ENCODE assay signal across 8 cellular contexts in the genomic region with DNA sequence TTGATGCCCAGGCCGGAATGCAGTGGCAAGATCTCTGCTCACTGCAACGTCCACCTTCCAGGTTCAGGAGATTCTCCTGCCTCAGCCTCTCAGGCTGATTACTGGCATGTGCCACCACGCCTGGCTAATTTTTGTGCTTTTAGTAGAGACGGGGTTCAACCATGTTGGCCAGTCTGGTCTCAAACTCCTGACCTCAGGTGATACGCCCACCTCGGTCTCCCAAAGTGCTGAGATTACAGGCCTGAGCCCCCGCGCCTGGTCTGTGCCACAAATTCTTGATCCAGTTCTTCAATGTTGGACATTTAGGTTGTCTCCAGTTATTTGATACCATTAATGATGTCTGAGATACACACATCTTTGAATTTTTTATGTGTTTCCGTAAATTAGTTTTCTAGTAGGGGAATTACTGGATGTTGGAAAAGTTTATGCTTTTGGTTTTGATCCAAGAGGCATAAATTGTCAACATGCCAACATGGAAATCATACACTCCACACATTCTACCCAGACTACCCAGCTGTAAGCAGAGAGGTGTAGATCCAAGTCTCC. TPM values are rescaled to one million over a fixed set of nuclear protein-coding genes. Genes with fewer than 3 reads are reported as not detected.
A peak's percentile ranks its signal among the peaks of the same experiment; 100 is the strongest.
DNase-seq lines count a peak whose midpoint lies in the region; ATAC-seq, FAIRE-seq and TF ChIP-seq lines count a peak whose summit lies in the region.

No MANE protein-coding gene starts in this region.

- H3K36me3 Mint-ChIP-seq in stimulated activated naive CD8-positive, alpha-beta T cell treated with anti-CD3 and anti-CD28 coated beads, Interleukin-15, Interleukin-2, amounts not matched to agents 100 ng/mL and 50 ng/mL, for 24 hours (ENCODE audit: low read depth): peaks cover 14% of the 10 kb centered on the region
- H3K36me3 Mint-ChIP-seq in mesothelial cell of epicardium: no peaks in the 10 kb centered on the region

- peak overlapping the region; percentile 99 for H3K4me3 ChIP-seq in bronchial epithelial cell (ENCODE audit: low read depth, low read length)
- peak overlapping the region; percentile 32 to 45 for H3K4me3 ChIP-seq in aorta (ENCODE audit: low read length in 2 of 2)

- FAIRE-seq in bronchial epithelial cell (lab: Jason Lieb, UNC): no peak

- H3K27me3 ChIP-seq in bronchial epithelial cell (ENCODE audit: control insufficient read depth, insufficient read depth, low read length) (no peaks in the 10 kb centered on the region), aorta (ENCODE audit: control insufficient read depth in 1 of 2, insufficient read depth in 2 of 2, low read length in 1 of 2) (no peaks in the 10 kb centered on the region)

- H3K4me1 ChIP-seq in aorta (ENCODE audit: control insufficient read depth in 1 of 2, insufficient read depth in 2 of 2, low read length in 2 of 2): peaks cover 0 to 3% of the 10 kb centered on the region in 2 donors

- peaks cover 49% of the 10 kb centered on the region for H3K4me1 Mint-ChIP-seq in stimulated activated naive CD8-positive, alpha-beta T cell treated with anti-CD3 and anti-CD28 coated beads, Interleukin-15, Interleukin-2, amounts not matched to agents 100 ng/mL and 50 ng/mL, for 24 hours (ENCODE audit: low read depth)
- H3K4me1 Mint-ChIP-seq in mesothelial cell of epicardium: peaks cover 39% of the 10 kb centered on the region

- no peak for ATAC-seq in stimulated activated naive CD8-positive, alpha-beta T cell treated with anti-CD3 and anti-CD28 coated beads, Interleukin-15, Interleukin-2, amounts not matched to agents 100 U/mL and 50 U/mL, for 24 hours
- no peak for ATAC-seq in aorta (ENCODE audit: low FRiP score)

- 84 to 87% methylated on average over 9 of the region's 9 CpGs for WGBS in aorta, 2 donors

- H3K36me3 ChIP-seq in bronchial epithelial cell (ENCODE audit: control insufficient read depth, insufficient read depth, low read length): no peaks in the 10 kb centered on the region
- H3K36me3 ChIP-seq in aorta (ENCODE audit: control insufficient read depth in 1 of 2, insufficient read depth in 2 of 2, low read length in 1 of 2): no peaks in the 10 kb centered on the region

- no peaks in the 10 kb centered on the region for H3K27me3 Mint-ChIP-seq in stimulated activated naive CD8-positive, alpha-beta T cell treated with anti-CD3 and anti-CD28 coated beads, Interleukin-15, Interleukin-2, amounts not matched to agents 100 ng/mL and 50 ng/mL, for 24 hours
- peaks cover 18% of the 10 kb centered on the region for H3K27me3 Mint-ChIP-seq in mesothelial cell of epicardium (ENCODE audit: low read depth)

- H3K27ac Mint-ChIP-seq in stimulated activated naive CD8-positive, alpha-beta T cell treated with anti-CD3 and anti-CD28 coated beads, Interleukin-15, Interleukin-2, amounts not matched to agents 100 ng/mL and 50 ng/mL, for 24 hours: peak overlapping the region; percentile 93
- H3K27ac Mint-ChIP-seq in mesothelial cell of epicardium: peak overlapping the region; percentile 98

- DNase-seq in stimulated activated naive CD8-positive, alpha-beta T cell treated with anti-CD3 and anti-CD28 coated beads, Interleukin-15, Interleukin-2, amounts not matched to agents 100 U/mL and 50 U/mL, for 24 hours: no peak
- DNase-seq in bronchial epithelial cell (ENCODE audit: low read depth) (no peak), mesothelial cell of epicardium (ENCODE audit: low spot score in 2 of 2, unreplicated experiment in 2 of 2) (no peak), aorta (no peak), AML-193 (lab: John Stamatoyannopoulos, UW) (no peak), germinal center (ENCODE audit: low spot score) (no peak), GM19240 (ENCODE audit: insufficient read length, low spot score) (no peak)

- TF ChIP-seq CTCF in bronchial epithelial cell (IDR thresholded peaks at IDR 0.05; ENCODE audit: insufficient read depth, low read length, severe bottlenecking): no peak
- TF ChIP-seq CTCF in mesothelial cell of epicardium (IDR thresholded peaks at IDR 0.05; ENCODE audit: unreplicated experiment): no peak

- H3K9me3 ChIP-seq in aorta (ENCODE audit: control insufficient read depth, low read length): no peaks in the 10 kb centered on the region

- H3K4me3 Mint-ChIP-seq in stimulated activated naive CD8-positive, alpha-beta T cell treated with anti-CD3 and anti-CD28 coated beads, Interleukin-15, Interleukin-2, amounts not matched to agents 100 ng/mL and 50 ng/mL, for 24 hours: peak overlapping the region; percentile 94
- peak overlapping the region; percentile 97 for H3K4me3 Mint-ChIP-seq in mesothelial cell of epicardium

- H3K27ac ChIP-seq in aorta (ENCODE audit: low read depth in 1 of 2, low read length in 2 of 2): peak overlapping the region; percentile 38 to 52

- intact Hi-C loops in aorta (cut with DNase I): loop anchor here (5.0 to 10.0 kb wide), 2 partner anchors 47 to 89 kb away; a partner anchor contains a TSS

- H3K9me3 Mint-ChIP-seq in stimulated activated naive CD8-positive, alpha-beta T cell treated with anti-CD3 and anti-CD28 coated beads, Interleukin-15, Interleukin-2, amounts not matched to agents 100 ng/mL and 50 ng/mL, for 24 hours: peaks cover 5% of the 10 kb centered on the region
- H3K9me3 Mint-ChIP-seq in mesothelial cell of epicardium: peaks cover 5% of the 10 kb centered on the region

RNA-seq across cellular contexts. Expression of a gene that starts 0.5 kb away (rescaled TPM):
- total RNA-seq in bronchial epithelial cell (42.2 and 47.4 TPM in 2 replicates), mesothelial cell of epicardium (30.4 to 38.3 TPM (median 34.0 TPM) in 3 replicates), aorta (10 to 100 TPM; 34.3 to 39.3 TPM)
- polyA plus RNA-seq in aorta: 10 to 100 TPM in 1 of 2 donors, 1 to 10 TPM in 1; 7.4 to 19.0 TPM

RNA-seq across cellular contexts. Expression of a gene that starts 46.0 kb away (rescaled TPM):
- 13.8 and 18.4 TPM in 2 replicates for total RNA-seq in bronchial epithelial cell
- total RNA-seq in mesothelial cell of epicardium: 8.8 to 13.9 TPM (median 12.2 TPM) in 3 replicates
- 10 to 100 TPM; 22.2 to 31.9 TPM for total RNA-seq in aorta
- 10 to 100 TPM; 12.3 to 21.4 TPM for polyA plus RNA-seq in aorta
